ENCODE assay signal across 9 cellular contexts in the genomic region with DNA sequence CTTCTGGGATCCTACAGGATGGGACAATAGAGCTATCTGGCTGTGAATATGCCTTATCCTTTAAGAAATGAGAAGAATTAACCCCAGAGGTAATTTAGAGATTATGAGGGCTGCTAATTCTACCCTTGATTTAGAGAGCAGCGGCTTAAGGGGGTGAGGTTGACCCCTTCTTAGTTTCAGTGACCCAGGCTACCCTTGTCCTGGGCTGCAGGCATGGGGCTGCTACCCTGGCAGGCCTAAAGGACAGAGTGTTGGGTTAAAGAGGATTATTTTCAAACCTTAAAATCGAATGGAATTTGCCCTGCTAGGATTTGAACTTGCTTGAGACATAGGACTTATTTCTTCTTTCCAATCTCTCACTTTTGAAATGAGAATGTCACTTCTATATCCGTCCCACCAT.
"Had no signal": no experiment of that assay in that cellular context is flagged by ENCODE, and none has a peak within 500 bp of the region (broad histone marks: within the 10 kb centered on the region; RNA-seq: fewer than 3 reads in every experiment).

No MANE protein-coding gene starts in this region.

- H3K36me3 ChIP-seq: HAP-1 had no signal

- H3K4me3 ChIP-seq: GM23338, HAP-1 had no signal

- H3K9me3 Mint-ChIP-seq: GM23338 had no signal

- ATAC-seq: GM23338, HCT116, HepG2 had no signal

- H3K36me3 Mint-ChIP-seq: IgD-negative memory B cell had no signal

- DNase-seq: HFFc6 had no signal

- FAIRE-seq: H1, H54, HepG2 had no signal

- H3K27ac ChIP-seq: HL-60 had no signal

- H3K4me1 Mint-ChIP-seq: GM23338, IgD-negative memory B cell had no signal

- H2AFZ ChIP-seq: GM23338 had no signal

- H3K9me3 ChIP-seq: HAP-1 had no signal

- H3K4me3 Mint-ChIP-seq: GM23338, HFFc6, IgD-negative memory B cell had no signal

- H3K4me1 ChIP-seq: HAP-1 had no signal

- H3K27me3 Mint-ChIP-seq: IgD-negative memory B cell had no signal

- H3K4me2 ChIP-seq: GM23338 had no signal

- H3K27ac Mint-ChIP-seq: GM23338, HFFc6, IgD-negative memory B cell had no signal
